In genomic region chr18:5646739-5647138, GRCh38 we compare ENCODE assay signal across 15 cellular contexts.
A peak's percentile ranks its signal among the peaks of the same experiment; 100 is the strongest.
DNase-seq lines count a peak whose midpoint lies in the region; FAIRE-seq and TF ChIP-seq lines count a peak whose summit lies in the region.
"Had no signal": no experiment of that assay in that cellular context is flagged by ENCODE, and none has a peak within 500 bp of the region (broad histone marks: within the 10 kb centered on the region; RNA-seq: fewer than 3 reads in every experiment).

No MANE protein-coding gene starts in this region.

- H3K4me1 ChIP-seq in HEK293 (ENCODE audit: control insufficient read depth, insufficient read depth, low read length) (no peaks in the 10 kb centered on the region), esophagus muscularis mucosa (no peaks in the 10 kb centered on the region), small intestine (ENCODE audit: control insufficient read depth in 2 of 2, insufficient read depth in 1 of 2, low read depth in 1 of 2, low read length in 1 of 2) (peaks cover 0 to 2% of the 10 kb centered on the region in 2 donors)
- H3K4me1 ChIP-seq: A549 had no signal

- 51% methylated on average over 3 of the region's 3 CpGs for WGBS in esophagus muscularis mucosa
- WGBS in small intestine, 3 donors = 62 to 86% (median 78%) methylated on average over 3 of the region's 3 CpGs

- CTCF ChIA-PET in HEK293 (lab: Yijun Ruan, JAX) = no interaction called here

- no peaks in the 10 kb centered on the region for H3K9me3 ChIP-seq in HEK293 (ENCODE audit: control insufficient read depth, insufficient read depth, low read depth, low read length)
- no peaks in the 10 kb centered on the region for H3K9me3 ChIP-seq in esophagus muscularis mucosa
- H3K9me3 ChIP-seq in MG63 = no peaks in the 10 kb centered on the region
- no peaks in the 10 kb centered on the region for H3K9me3 ChIP-seq in small intestine (ENCODE audit: control insufficient read depth, low read depth)
- H3K9me3 ChIP-seq: A549 had no signal

- no peak for TF ChIP-seq EP300 in esophagus muscularis mucosa (IDR thresholded peaks at IDR 0.05)

- POLR2A ChIA-PET in HEK293 (lab: Yijun Ruan, JAX) = no interaction called here

- DNase-seq in esophagus muscularis mucosa (ENCODE audit: extremely low spot score) (peak; percentile 21), kidney tubule cell (ENCODE audit: low spot score) (peak; percentile 83), MG63 (no peak), small intestine (no peak), SK-N-DZ (ENCODE audit: low spot score) (no peak)
- DNase-seq: CD8-positive, alpha-beta T cell; COR-L47; HCEC 1CT; IMR-90; KBM-7 had no signal

- H3K27ac ChIP-seq in HEK293 (ENCODE audit: extremely low read depth, low read depth, low read length) = no peak overlapping the region
- H3K27ac ChIP-seq in esophagus muscularis mucosa (replicated peaks in 1 of 4) = no peak overlapping the region
- H3K27ac ChIP-seq in small intestine (ENCODE audit: low read depth in 1 of 2, low read length in 1 of 2) = no peak overlapping the region
- H3K27ac ChIP-seq: A549 had no signal

- H3K27me3 ChIP-seq in esophagus muscularis mucosa (peaks cover 0 to 5% (median 0%) of the 10 kb centered on the region in 4 donors), MG63 (0 out of 2 replicates have a peak, but pooled peaks cover 2% of the 10 kb centered on the region), small intestine (ENCODE audit: control insufficient read depth in 2 of 2, insufficient read depth in 2 of 2, low read length in 2 of 2) (no peaks in the 10 kb centered on the region)

- TF ChIP-seq CTCF in HEK293 (tag by site-specific recombination; IDR thresholded peaks at IDR 0.05) (no peak), esophagus muscularis mucosa (IDR thresholded peaks at IDR 0.05) (no peak)

- H3K4me3 ChIP-seq in HEK293 (ENCODE audit: low read depth, low read length) (no peak overlapping the region), esophagus muscularis mucosa (no peak overlapping the region), MG63 (no peak overlapping the region), small intestine (ENCODE audit: low read depth in 1 of 2, low read length in 2 of 2) (no peak overlapping the region)
- H3K4me3 ChIP-seq: A549, GM12878 had no signal

- no peak for TF ChIP-seq POLR2A in esophagus muscularis mucosa (IDR thresholded peaks at IDR 0.05; ENCODE audit: low read depth)

- no peak for FAIRE-seq in small intestine (lab: Jason Lieb, UNC)
- FAIRE-seq: A549, GM12878, GM18507, H1 had no signal

- H3K36me3 ChIP-seq in HEK293 (ENCODE audit: control insufficient read depth in 2 of 2, insufficient read depth in 1 of 2, low read length in 2 of 2) = no peaks in the 10 kb centered on the region
- H3K36me3 ChIP-seq in esophagus muscularis mucosa = no peaks in the 10 kb centered on the region
- no peaks in the 10 kb centered on the region for H3K36me3 ChIP-seq in MG63
- H3K36me3 ChIP-seq in small intestine (ENCODE audit: control insufficient read depth in 2 of 2, insufficient read depth in 2 of 2, low read length in 2 of 2) = no peaks in the 10 kb centered on the region

- intact Hi-C loops in esophagus muscularis mucosa (cut with DNase I) = no loop called here

TF ChIP-seq in HEK293, 187 proteins besides CTCF, POLR2A, EP300 and RAD21:
- TF ChIP-seq PRDM1 (tag by site-specific recombination; IDR thresholded peaks at IDR 0.05) (peak; percentile 26; the same call in 1 of the 2 replicates), PRDM10 (tag by site-specific recombination; IDR thresholded peaks at IDR 0.05) (no peak), ZBTB17 (tag by site-specific recombination; IDR thresholded peaks at IDR 0.05) (no peak), ZNF48 (tag by site-specific recombination; IDR thresholded peaks at IDR 0.05) (no peak), ZXDB (tag by site-specific recombination; IDR thresholded peaks at IDR 0.05) (no peak), ZNF513 (tag by site-specific recombination; IDR thresholded peaks at IDR 0.05) (no peak), ZNF292 (tag by site-specific recombination; IDR thresholded peaks at IDR 0.05; ENCODE audit: borderline replicate concordance, low read depth) (no peak), ZNF623 (tag by site-specific recombination; IDR thresholded peaks at IDR 0.05) (no peak), ZBTB6 (tag by site-specific recombination; IDR thresholded peaks at IDR 0.05) (no peak)

Comparison
In these comparisons a context has a peak if more than half of its experiments do, and no peak if none do; other contexts are left out.
1. DNase-seq: peak in esophagus muscularis mucosa (single experiment) and kidney tubule cell (single experiment); none in MG63 (single experiment), small intestine (single experiment) and SK-N-DZ (single experiment).